ENCODE assay signal across 12 cellular contexts in genomic region chr6:152368761-152369624, GRCh38.
DNase-seq lines count a peak whose midpoint lies in the region; TF ChIP-seq lines count a peak whose summit lies in the region.
"Had no signal": no experiment of that assay in that cellular context is flagged by ENCODE, and none has a peak within 500 bp of the region (broad histone marks: within the 10 kb centered on the region; RNA-seq: fewer than 3 reads in every experiment).

No MANE protein-coding gene starts in this region.

- POLR2A ChIA-PET in CD8-positive, alpha-beta memory T cell (lab: Charles Lee) = no interaction called here

- H3K4me3 Mint-ChIP-seq in CD8-positive, alpha-beta memory T cell = no peak overlapping the region
- H3K4me3 Mint-ChIP-seq: activated B cell treated with CpG ODN at 0.5 μM for 24 hours; activated naive CD4-positive, alpha-beta T cell treated with anti-CD3 and anti-CD28 coated beads for 36 hours had no signal

- no peaks in the 10 kb centered on the region for H3K9me3 Mint-ChIP-seq in CD8-positive, alpha-beta memory T cell
- H3K9me3 Mint-ChIP-seq: activated B cell treated with CpG ODN at 0.5 μM for 24 hours; activated naive CD4-positive, alpha-beta T cell treated with anti-CD3 and anti-CD28 coated beads for 36 hours had no signal

- peak; percentile 24 for DNase-seq in DMS 273 (lab: John Stamatoyannopoulos, UW; ENCODE audit: unreplicated experiment)
- no peak for DNase-seq in DMS 273 treated with DMSO at 0.1 percent for 48 hours (lab: John Stamatoyannopoulos, UW)
- no peak for DNase-seq in esophagus squamous epithelium (lab: John Stamatoyannopoulos, UW)
- DNase-seq in midbrain (lab: John Stamatoyannopoulos, UW) = peak; percentile 33
- peak in 1 of 2 donors; percentile 71 for DNase-seq in suprapubic skin (ENCODE audit: low spot score in 2 of 2)
- no peak for DNase-seq in CD1c-positive myeloid dendritic cell (ENCODE audit: extremely low spot score)
- no peak for DNase-seq in CD8-positive, alpha-beta memory T cell
- DNase-seq in brain microvascular endothelial cell = no peak
- DNase-seq: activated B cell treated with CpG ODN at 0.5 μM for 24 hours; activated naive CD4-positive, alpha-beta T cell treated with anti-CD3 and anti-CD28 coated beads for 36 hours had no signal

- in situ Hi-C loops in brain microvascular endothelial cell (cut with HindIII; ENCODE audit: low pct_ligation_motif_present, low sequenced_read_pairs) = no loop called here

- intact Hi-C loops in esophagus squamous epithelium (cut with DNase I) = no loop called here

- CTCF ChIA-PET in CD8-positive, alpha-beta memory T cell (lab: Charles Lee) = interaction anchor here (0.6 to 1.2 kb wide), 2 partner anchors 30 to 141 kb away, joined by 3 read pairs; no protein-coding TSS in a partner anchor

- H3K27ac ChIP-seq in esophagus squamous epithelium (peak overlapping the region; percentile 11 to 71 (median 68)), suprapubic skin (peak overlapping the region; percentile 51), brain microvascular endothelial cell (no peak overlapping the region)
- no peak overlapping the region for H3K27ac ChIP-seq in CD8-positive, alpha-beta memory T cell (ENCODE audit: low read depth, low read length)
- H3K27ac ChIP-seq: 22Rv1, neutrophil had no signal

- peaks cover 11 to 34% (median 17%) of the 10 kb centered on the region in 3 donors for H3K36me3 Mint-ChIP-seq in CD8-positive, alpha-beta memory T cell

- H3K4me3 ChIP-seq in esophagus squamous epithelium (peak overlapping the region in 1 of 4 donors; percentile 27), suprapubic skin (no peak overlapping the region), brain microvascular endothelial cell (ENCODE audit: low read depth, low read length) (no peak overlapping the region)
- no peak overlapping the region for H3K4me3 ChIP-seq in CD8-positive, alpha-beta memory T cell (ENCODE audit: low read length)

- TF ChIP-seq POLR2A in esophagus squamous epithelium (IDR thresholded peaks at IDR 0.05) (no peak), suprapubic skin (IDR thresholded peaks at IDR 0.05) (no peak)

- peaks cover 0 to 2% (median 0%) of the 10 kb centered on the region in 3 donors for H3K4me1 Mint-ChIP-seq in CD8-positive, alpha-beta memory T cell
- H3K4me1 Mint-ChIP-seq: activated B cell treated with CpG ODN at 0.5 μM for 24 hours had no signal

- no peaks in the 10 kb centered on the region for H3K9me3 ChIP-seq in esophagus squamous epithelium
- H3K9me3 ChIP-seq in suprapubic skin = no peaks in the 10 kb centered on the region
- no peaks in the 10 kb centered on the region for H3K9me3 ChIP-seq in CD8-positive, alpha-beta memory T cell (ENCODE audit: low read length)
- H3K9me3 ChIP-seq: neutrophil had no signal

- H3K36me3 ChIP-seq in esophagus squamous epithelium (peaks cover 0 to 9% (median 0%) of the 10 kb centered on the region in 3 donors), suprapubic skin (peaks cover 30% of the 10 kb centered on the region), brain microvascular endothelial cell (replicated peaks) (peaks cover 36% of the 10 kb centered on the region)
- no peaks in the 10 kb centered on the region for H3K36me3 ChIP-seq in CD8-positive, alpha-beta memory T cell (ENCODE audit: insufficient read depth, low read length)

- H3K27me3 Mint-ChIP-seq in CD8-positive, alpha-beta memory T cell = peaks cover 0 to 15% of the 10 kb centered on the region in 2 donors

- H3K4me1 ChIP-seq in esophagus squamous epithelium (peaks cover 0 to 9% (median 0%) of the 10 kb centered on the region in 3 donors), suprapubic skin (peaks cover 3% of the 10 kb centered on the region)
- H3K4me1 ChIP-seq in CD8-positive, alpha-beta memory T cell (ENCODE audit: insufficient read depth, low read length) = no peaks in the 10 kb centered on the region

- H3K27me3 ChIP-seq in esophagus squamous epithelium (no peaks in the 10 kb centered on the region), suprapubic skin (no peaks in the 10 kb centered on the region), brain microvascular endothelial cell (replicated peaks) (no peaks in the 10 kb centered on the region)
- no peaks in the 10 kb centered on the region for H3K27me3 ChIP-seq in CD8-positive, alpha-beta memory T cell (ENCODE audit: insufficient read depth, low read length, poor library complexity, severe bottlenecking)
- H3K27me3 ChIP-seq: neutrophil had no signal

- TF ChIP-seq CTCF in esophagus squamous epithelium (IDR thresholded peaks at IDR 0.05) (no peak), suprapubic skin (IDR thresholded peaks at IDR 0.05) (no peak), brain microvascular endothelial cell (IDR thresholded peaks at IDR 0.05; ENCODE audit: low read depth, low read length, missing control alignments) (no peak)

- TF ChIP-seq EP300 in suprapubic skin (IDR thresholded peaks at IDR 0.05) = no peak

- WGBS in esophagus squamous epithelium, 2 donors = 65 to 70% methylated on average over 19 of the region's 19 CpGs
- 56% methylated on average over 17 of the region's 19 CpGs for WGBS in suprapubic skin

- H3K27ac Mint-ChIP-seq in CD8-positive, alpha-beta memory T cell = peak overlapping the region in 1 of 8 donors; percentile 5
- H3K27ac Mint-ChIP-seq: activated B cell treated with CpG ODN at 0.5 μM for 24 hours; activated naive CD4-positive, alpha-beta T cell treated with anti-CD3 and anti-CD28 coated beads for 36 hours had no signal

Comparison
In these comparisons a context has a peak if more than half of its experiments do, and no peak if none do; other contexts are left out.
1. DNase-seq: peak in DMS 273 (single experiment) and midbrain (single experiment); none in DMS 273 treated with DMSO at 0.1 percent for 48 hours (single experiment), esophagus squamous epithelium (single experiment), CD1c-positive myeloid dendritic cell (single experiment), CD8-positive, alpha-beta memory T cell (0 of 5) and brain microvascular endothelial cell (single experiment).
2. H3K27ac ChIP-seq: peak in esophagus squamous epithelium (4 of 4) and suprapubic skin (single experiment); none in CD8-positive, alpha-beta memory T cell (single experiment) and brain microvascular endothelial cell (single experiment).